Comparison of ENCODE assay signal across 14 cellular contexts in genomic region chr11:36362902-36363301, GRCh38.
DNase-seq lines count a peak whose midpoint lies in the region; ATAC-seq, FAIRE-seq and TF ChIP-seq lines count a peak whose summit lies in the region.
"Had no signal": no experiment of that assay in that cellular context is flagged by ENCODE, and none has a peak within 500 bp of the region (broad histone marks: within the 10 kb centered on the region; RNA-seq: fewer than 3 reads in every experiment).

No MANE protein-coding gene starts in this region.

- H3K4me3 Mint-ChIP-seq in activated CD4-positive, alpha-beta memory T cell treated with anti-CD3 and anti-CD28 coated beads, Interleukin-2, amount 10 ng/mL, durations not matched to agents 7 days and 5 days, result no peak overlapping the region
- H3K4me3 Mint-ChIP-seq: WTC11 had no signal

- no peak for TF ChIP-seq EP300 in A549 (IDR thresholded peaks at IDR 0.05)

- H3K27ac Mint-ChIP-seq in activated CD4-positive, alpha-beta memory T cell treated with anti-CD3 and anti-CD28 coated beads, Interleukin-2, amount 10 ng/mL, durations not matched to agents 7 days and 5 days, result peak overlapping the region; percentile 50
- H3K27ac Mint-ChIP-seq: activated T-helper 2 cell treated with anti-CD3 and anti-CD28 coated beads, Interferon-gamma antibody, Interleukin-2, Interleukin-4, amounts not matched to agents 10 μg/mL and 5 μg/mL and 100 μg/mL, durations not matched to agents 14 hours and 24 hours and 36 hours had no signal

- ATAC-seq in A549 (peak in 1 of 2 experiments; percentile 38; a peak in 3 of 6 replicates), GM21381 (IDR thresholded peaks at IDR 0.05; ENCODE audit: unreplicated experiment) (no peak)

- 72% methylated on average over 4 of the region's 4 CpGs for WGBS in A549 (ENCODE audit: missing lambda C conversion rate)

- H3K27ac ChIP-seq in A549, result peak overlapping the region in 1 of 2 experiments; percentile 57; a peak in 2 of 6 replicates

- H3K4me1 Mint-ChIP-seq in activated CD4-positive, alpha-beta memory T cell treated with anti-CD3 and anti-CD28 coated beads, Interleukin-2, amount 10 ng/mL, durations not matched to agents 7 days and 5 days, result peaks cover 56% of the 10 kb centered on the region

- no peaks in the 10 kb centered on the region for H3K36me3 Mint-ChIP-seq in activated CD4-positive, alpha-beta memory T cell treated with anti-CD3 and anti-CD28 coated beads, Interleukin-2, amount 10 ng/mL, durations not matched to agents 7 days and 5 days (ENCODE audit: low read depth)
- H3K36me3 Mint-ChIP-seq: WTC11 had no signal

- H3K9me3 Mint-ChIP-seq in activated CD4-positive, alpha-beta memory T cell treated with anti-CD3 and anti-CD28 coated beads, Interleukin-2, amount 10 ng/mL, durations not matched to agents 7 days and 5 days, result no peaks in the 10 kb centered on the region
- H3K9me3 Mint-ChIP-seq: activated T-helper 2 cell treated with anti-CD3 and anti-CD28 coated beads, Interferon-gamma antibody, Interleukin-2, Interleukin-4, amounts not matched to agents 10 μg/mL and 5 μg/mL and 100 μg/mL, durations not matched to agents 14 hours and 24 hours and 36 hours; WTC11 had no signal

- no peak for TF ChIP-seq RAD21 in A549 (conservative IDR thresholded peaks at IDR 0.05 in 1 of 2, IDR thresholded peaks at IDR 0.05 in 1 of 2)

- H3K4me3 ChIP-seq in A549, result no peak overlapping the region

- TF ChIP-seq POLR2A in A549 (IDR thresholded peaks at IDR 0.05; ENCODE audit: low read length) (no peak), H54 (IDR thresholded peaks at IDR 0.05; ENCODE audit: low read depth, low read length) (no peak)

- no peak for FAIRE-seq in A549 (lab: Jason Lieb, UNC)
- no peak for FAIRE-seq in H54 (lab: Jason Lieb, UNC)

- CTCF ChIA-PET in A549 (lab: Yijun Ruan, JAX), result interaction anchor here (2.4 kb wide), 1 partner anchor 14 kb away, joined by 20 read pairs; no protein-coding TSS in a partner anchor
- CTCF ChIA-PET in activated CD4-positive, alpha-beta memory T cell treated with anti-CD3 and anti-CD28 coated beads, Interleukin-2, amount 10 ng/mL, durations not matched to agents 7 days and 5 days (lab: Charles Lee), result interaction anchor here (4.2 kb wide), 1 partner anchor 14 kb away, joined by 44 read pairs; no protein-coding TSS in a partner anchor

- DNase-seq in A549 (ENCODE audit: low read depth in 1 of 2, low spot score in 1 of 2) (no peak), H54 (ENCODE audit: insufficient read length, low spot score) (peak; percentile 27), islet precursor cell (peak; percentile 97), NCI-H510A (lab: John Stamatoyannopoulos, UW) (no peak), RPMI8226 (no peak), 8988T (no peak)
- DNase-seq in activated CD4-positive, alpha-beta memory T cell treated with anti-CD3 and anti-CD28 coated beads, Interleukin-2, amount 10 ng/mL, durations not matched to agents 7 days and 5 days, result no peak
- DNase-seq: BE2C, hippocampal formation, midbrain, NCI-H1930 had no signal

- POLR2A ChIA-PET in A549 (lab: Yijun Ruan, JAX), result no interaction called here
- POLR2A ChIA-PET in activated CD4-positive, alpha-beta memory T cell treated with anti-CD3 and anti-CD28 coated beads, Interleukin-2, amount 10 ng/mL, durations not matched to agents 7 days and 5 days (lab: Charles Lee), result interaction anchor here (0.9 to 1.7 kb wide), 4 partner anchors 9 to 57 kb away, joined by 3 to 6 read pairs (median 4); no protein-coding TSS in a partner anchor

- H3K27me3 Mint-ChIP-seq in activated CD4-positive, alpha-beta memory T cell treated with anti-CD3 and anti-CD28 coated beads, Interleukin-2, amount 10 ng/mL, durations not matched to agents 7 days and 5 days, result peaks cover 28% of the 10 kb centered on the region

- peak overlapping the region; percentile 68; the same call in 1 of the 3 replicates for H3K4me2 ChIP-seq in A549

- peaks cover 31% of the 10 kb centered on the region for H3K4me1 ChIP-seq in A549
- H3K4me1 ChIP-seq: BE2C had no signal

- TF ChIP-seq CTCF in A549 (IDR thresholded peaks at IDR 0.05), result no peak

- H3K9me3 ChIP-seq in A549, result no peaks in the 10 kb centered on the region
- H3K9me3 ChIP-seq: BE2C had no signal

TF ChIP-seq in A549, 52 proteins besides CTCF, POLR2A, EP300 and RAD21:
- TF ChIP-seq FOSB (CRISPR knock-in tag; IDR thresholded peaks at IDR 0.05) (no peak), ZC3H11A (IDR thresholded peaks at IDR 0.05) (no peak), ATOH8 (CRISPR knock-in tag; IDR thresholded peaks at IDR 0.05; ENCODE audit: low read depth) (no peak), NR3C1 (IDR thresholded peaks at IDR 0.05) (no peak), NPAS2 (CRISPR knock-in tag; IDR thresholded peaks at IDR 0.05; ENCODE audit: borderline replicate concordance) (no peak)

Comparison
In these comparisons a context has a peak if more than half of its experiments do, and no peak if none do; other contexts are left out.
1. DNase-seq: peak in H54 (single experiment) and islet precursor cell (single experiment); none in A549 (0 of 2), activated CD4-positive, alpha-beta memory T cell treated with anti-CD3 and anti-CD28 coated beads, Interleukin-2, amount 10 ng/mL, durations not matched to agents 7 days and 5 days (single experiment), NCI-H510A (single experiment), RPMI8226 (single experiment) and 8988T (single experiment).